In genomic region chr13:45278096-45278645, GRCh38 we compare ENCODE assay signal across 40 cellular contexts.
DNase-seq lines count a peak whose midpoint lies in the region; ATAC-seq and TF ChIP-seq lines count a peak whose summit lies in the region.
"Had no signal": no experiment of that assay in that cellular context is flagged by ENCODE, and none has a peak within 500 bp of the region (broad histone marks: within the 10 kb centered on the region; RNA-seq: fewer than 3 reads in every experiment).

No MANE protein-coding gene starts in this region.

- no peak overlapping the region for H3K27ac Mint-ChIP-seq in MCF 10A (ENCODE audit: low read depth, unreplicated experiment)
- H3K27ac Mint-ChIP-seq: activated naive CD8-positive, alpha-beta T cell treated with anti-CD3 and anti-CD28 coated beads, Interleukin-2, amount 50 U/mL, for 24 hours; natural killer cell treated with Interleukin-12 subunit alpha and Interleukin-12 subunit beta and Interleukin-15 and Interleukin-18, amount 100 ng/mL, for 72 hours had no signal

- H3K9me3 ChIP-seq in breast epithelium: no peaks in the 10 kb centered on the region
- H3K9me3 ChIP-seq: gastroesophageal sphincter, MG63, stomach, transverse colon had no signal

- no peak overlapping the region for H3K27ac ChIP-seq in breast epithelium
- H3K27ac ChIP-seq: gastroesophageal sphincter, stomach, transverse colon, WERI-Rb-1 had no signal

- H3K4me1 ChIP-seq in breast epithelium: no peaks in the 10 kb centered on the region

- no peaks in the 10 kb centered on the region for H3K36me3 ChIP-seq in breast epithelium
- H3K36me3 ChIP-seq: transverse colon had no signal

- TF ChIP-seq CTCF in MCF 10A (IDR thresholded peaks at IDR 0.05; ENCODE audit: unreplicated experiment) (no peak), breast epithelium (IDR thresholded peaks at IDR 0.05) (no peak), choroid plexus epithelial cell (conservative IDR thresholded peaks at IDR 0.05; ENCODE audit: low read depth, low read length) (no peak)

- H3K9me3 Mint-ChIP-seq in MCF 10A (ENCODE audit: unreplicated experiment): no peaks in the 10 kb centered on the region
- H3K9me3 Mint-ChIP-seq: activated naive CD8-positive, alpha-beta T cell treated with anti-CD3 and anti-CD28 coated beads, Interleukin-2, amount 50 U/mL, for 24 hours; H9; immature natural killer cell; natural killer cell treated with Interleukin-12 subunit alpha and Interleukin-12 subunit beta and Interleukin-15 and Interleukin-18, amount 100 ng/mL, for 72 hours had no signal

- CTCF ChIA-PET in MCF 10A (lab: Yijun Ruan, JAX): interaction anchor here (0.6 to 6.8 kb wide), 2 partner anchors 25 to 85 kb away, joined by 3 to 65 read pairs; no protein-coding TSS in a partner anchor

- peak; percentile 51 for DNase-seq in MCF 10A (ENCODE audit: unreplicated experiment)
- no peak for DNase-seq in breast epithelium (ENCODE audit: low spot score in 2 of 2)
- peak; percentile 59 for DNase-seq in choroid plexus epithelial cell (ENCODE audit: low read depth)
- peak; percentile 9 for DNase-seq in left kidney (ENCODE audit: low read depth, low spot score)
- DNase-seq in activated T-cell treated with anti-CD3 and anti-CD28 coated beads, Interleukin-2, amount 50 U/mL, for 48 hours: no peak
- DNase-seq in inferior parietal cortex (ENCODE audit: extremely low spot score): no peak
- DNase-seq in amniotic stem cell (lab: John Stamatoyannopoulos, UW): no peak
- DNase-seq: activated CD4-positive, alpha-beta T cell treated with anti-CD3 and anti-CD28 coated beads for 48 hours; activated CD8-positive, alpha-beta memory T cell treated with anti-CD3 and anti-CD28 coated beads for 24 hours; activated gamma-delta T cell; activated naive CD8-positive, alpha-beta T cell treated with anti-CD3 and anti-CD28 coated beads, Interleukin-2, amount 50 U/mL, for 24 hours; activated T-cell treated with anti-CD3 and anti-CD28 coated beads, Interleukin-2, amount 50 U/mL, for 1 hour; COR-L47; DMS79; GDM1; H9; hippocampal formation; immature natural killer cell; left ventricle myocardium superior; MG63; NCI-H1105 treated with DMSO at 0.1 percent for 48 hours; NCI-H2081; NCI-H510A treated with DMSO at 0.1 percent for 48 hours; NK-92 treated with Interleukin-12 subunit alpha and Interleukin-12 subunit beta, amount 100 ng/mL, for 24 hours; PC-3; retina; stimulated activated CD4-positive, alpha-beta T cell treated with anti-CD3 and anti-CD28 coated beads, Interleukin-1b, Interleukin-23, amount 100 ng/mL, for 48 hours; stomach; SW 1271; T1000; transverse colon; WERI-Rb-1 had no signal

- no peaks in the 10 kb centered on the region for H3K27me3 ChIP-seq in breast epithelium
- H3K27me3 ChIP-seq: BLaER1 treated with 17β-estradiol and CSF1 and Interleukin-3, amounts not matched to agents 10 nM and 100 nM; gastroesophageal sphincter; MG63; stomach; transverse colon had no signal

- no peak for TF ChIP-seq POLR2A in breast epithelium (IDR thresholded peaks at IDR 0.05)

- H3K4me3 ChIP-seq in breast epithelium: no peak overlapping the region
- no peak overlapping the region for H3K4me3 ChIP-seq in choroid plexus epithelial cell (ENCODE audit: low read depth, low read length)
- H3K4me3 ChIP-seq: BLaER1 treated with 17β-estradiol and CSF1 and Interleukin-3, amounts not matched to agents 10 nM and 100 nM; gastroesophageal sphincter; MG63; smooth muscle cell; stomach; transverse colon had no signal

- ATAC-seq in GM21825 (IDR thresholded peaks at IDR 0.05; ENCODE audit: unreplicated experiment): no peak
- ATAC-seq: activated naive CD8-positive, alpha-beta T cell treated with anti-CD3 and anti-CD28 coated beads, Interleukin-2, amount 50 U/mL, for 24 hours; esophagus mucosa; gastroesophageal sphincter; left ventricle myocardium superior; natural killer cell treated with Interleukin-12 subunit alpha and Interleukin-12 subunit beta and Interleukin-15 and Interleukin-18, amount 100 ng/mL, for 72 hours; PC-3; Right ventricle myocardium inferior had no signal

- H3K4me3 Mint-ChIP-seq in MCF 10A (ENCODE audit: unreplicated experiment): no peak overlapping the region
- H3K4me3 Mint-ChIP-seq: activated naive CD8-positive, alpha-beta T cell treated with anti-CD3 and anti-CD28 coated beads, Interleukin-2, amount 50 U/mL, for 24 hours; brain; H9; immature natural killer cell; natural killer cell treated with Interleukin-12 subunit alpha and Interleukin-12 subunit beta and Interleukin-15 and Interleukin-18, amount 100 ng/mL, for 72 hours had no signal

- no peaks in the 10 kb centered on the region for H3K27me3 Mint-ChIP-seq in MCF 10A (ENCODE audit: insufficient read depth, unreplicated experiment)
- H3K27me3 Mint-ChIP-seq: activated naive CD8-positive, alpha-beta T cell treated with anti-CD3 and anti-CD28 coated beads, Interleukin-2, amount 50 U/mL, for 24 hours; brain; natural killer cell treated with Interleukin-12 subunit alpha and Interleukin-12 subunit beta and Interleukin-15 and Interleukin-18, amount 100 ng/mL, for 72 hours had no signal

- peaks cover 28% of the 10 kb centered on the region for H3K36me3 Mint-ChIP-seq in MCF 10A (ENCODE audit: insufficient read depth, unreplicated experiment)

- POLR2A ChIA-PET in MCF 10A (lab: Yijun Ruan, JAX): no interaction called here

- BruUV-seq in MCF 10A (replicated peaks; lab: Mats Ljungman, UMichigan): no TSS peak

- peaks cover 5% of the 10 kb centered on the region for H3K4me1 Mint-ChIP-seq in MCF 10A (ENCODE audit: insufficient read depth, unreplicated experiment)
- H3K4me1 Mint-ChIP-seq: immature natural killer cell had no signal

- intact Hi-C loops in MCF 10A (cut with micrococcal nuclease): no loop called here
- intact Hi-C loops in breast epithelium (cut with DNase I; ENCODE audit: low total_unique reads): no loop called here

Comparison
In these comparisons a context has a peak if more than half of its experiments do, and no peak if none do; other contexts are left out.
1. DNase-seq: peak in MCF 10A (single experiment), choroid plexus epithelial cell (single experiment) and left kidney (single experiment); none in breast epithelium (0 of 2), activated T-cell treated with anti-CD3 and anti-CD28 coated beads, Interleukin-2, amount 50 U/mL, for 48 hours (0 of 2), inferior parietal cortex (single experiment) and amniotic stem cell (single experiment).